Comparison of ENCODE assay signal across 20 cellular contexts in genomic region chr11:21811572-21811971, GRCh38.
DNase-seq lines count a peak whose midpoint lies in the region; ATAC-seq and TF ChIP-seq lines count a peak whose summit lies in the region.
"Had no signal": no experiment of that assay in that cellular context is flagged by ENCODE, and none has a peak within 500 bp of the region (broad histone marks: within the 10 kb centered on the region; RNA-seq: fewer than 3 reads in every experiment).

No MANE protein-coding gene starts in this region.

- H3K4me3 ChIP-seq in H7 (ENCODE audit: insufficient read depth, low read depth, low read length), result no peak overlapping the region
- H3K4me3 ChIP-seq: cardiac muscle cell, MG63, ovary, stomach had no signal

- peak; percentile 64 for DNase-seq in H7
- peak; percentile 37 for DNase-seq in SK-N-DZ (ENCODE audit: low spot score)
- peak; percentile 65 for DNase-seq in islet precursor cell
- no peak for DNase-seq in NOMO-1 (lab: John Stamatoyannopoulos, UW; ENCODE audit: unreplicated experiment in 2 of 2)
- no peak for DNase-seq in OCI-M2 (lab: John Stamatoyannopoulos, UW; ENCODE audit: unreplicated experiment)
- DNase-seq in natural killer cell treated with Interleukin-12 subunit alpha and Interleukin-12 subunit beta and Interleukin-15 and Interleukin-18, amount 100 ng/mL, for 72 hours (ENCODE audit: low spot score), result no peak
- DNase-seq: activated CD4-positive, alpha-beta T cell treated with anti-CD3 and anti-CD28 coated beads for 1 hour; activated CD8-positive, alpha-beta memory T cell treated with anti-CD3 and anti-CD28 coated beads, Interleukin-2, amount 10 ng/mL, durations not matched to agents 7 days and 5 days; AML-193; MG63; NCI-H1694; NCI-H226; ovary; PC-3; stimulated activated CD4-positive, alpha-beta T cell treated with anti-CD3 and anti-CD28 coated beads, Interleukin-1b, Interleukin-23, amount 100 ng/mL, for 48 hours; stomach had no signal

- peak; percentile 16 for TF ChIP-seq CTCF in C4-2B (conservative IDR thresholded peaks at IDR 0.05)

- H3K27ac ChIP-seq in C4-2B, result no peak overlapping the region
- H3K27ac ChIP-seq: cardiac muscle cell, ovary, stomach had no signal

- H3K9me3 Mint-ChIP-seq in natural killer cell treated with Interleukin-12 subunit alpha and Interleukin-12 subunit beta and Interleukin-15 and Interleukin-18, amount 100 ng/mL, for 72 hours, result peaks cover 5% of the 10 kb centered on the region

- H3K4me3 Mint-ChIP-seq in natural killer cell treated with Interleukin-12 subunit alpha and Interleukin-12 subunit beta and Interleukin-15 and Interleukin-18, amount 100 ng/mL, for 72 hours, result no peak overlapping the region
- H3K4me3 Mint-ChIP-seq: activated CD8-positive, alpha-beta memory T cell treated with anti-CD3 and anti-CD28 coated beads, Interleukin-2, amount 10 ng/mL, durations not matched to agents 7 days and 5 days; T-helper 2 cell treated with Interferon-gamma antibody and Interleukin-4, amounts not matched to agents 5 μg/mL and 100 μg/mL, for 36 hours had no signal

- ATAC-seq in natural killer cell treated with Interleukin-12 subunit alpha and Interleukin-12 subunit beta and Interleukin-15 and Interleukin-18, amount 100 ng/mL, for 72 hours, result no peak
- ATAC-seq: activated CD8-positive, alpha-beta memory T cell treated with anti-CD3 and anti-CD28 coated beads, Interleukin-2, amount 10 ng/mL, durations not matched to agents 7 days and 5 days; esophagus mucosa; PC-3 had no signal

- H3K4me1 Mint-ChIP-seq in natural killer cell treated with Interleukin-12 subunit alpha and Interleukin-12 subunit beta and Interleukin-15 and Interleukin-18, amount 100 ng/mL, for 72 hours (ENCODE audit: low read depth in 2 of 2), result no peaks in the 10 kb centered on the region
- H3K4me1 Mint-ChIP-seq: activated CD8-positive, alpha-beta memory T cell treated with anti-CD3 and anti-CD28 coated beads, Interleukin-2, amount 10 ng/mL, durations not matched to agents 7 days and 5 days had no signal

- no peaks in the 10 kb centered on the region for H3K27me3 ChIP-seq in H7 (ENCODE audit: control insufficient read depth, insufficient read depth, low read length)
- H3K27me3 ChIP-seq: cardiac muscle cell, MG63, ovary, stomach had no signal

- no peaks in the 10 kb centered on the region for H3K36me3 ChIP-seq in H7 (replicated peaks; ENCODE audit: control insufficient read depth, insufficient read depth, low read length)
- H3K36me3 ChIP-seq: cardiac muscle cell, MG63, ovary, stomach had no signal

- H3K27ac Mint-ChIP-seq in natural killer cell treated with Interleukin-12 subunit alpha and Interleukin-12 subunit beta and Interleukin-15 and Interleukin-18, amount 100 ng/mL, for 72 hours, result no peak overlapping the region
- H3K27ac Mint-ChIP-seq: activated CD8-positive, alpha-beta memory T cell treated with anti-CD3 and anti-CD28 coated beads, Interleukin-2, amount 10 ng/mL, durations not matched to agents 7 days and 5 days; T-helper 2 cell treated with Interferon-gamma antibody and Interleukin-4, amounts not matched to agents 5 μg/mL and 100 μg/mL, for 36 hours had no signal

- no peaks in the 10 kb centered on the region for H3K27me3 Mint-ChIP-seq in natural killer cell treated with Interleukin-12 subunit alpha and Interleukin-12 subunit beta and Interleukin-15 and Interleukin-18, amount 100 ng/mL, for 72 hours
- H3K27me3 Mint-ChIP-seq: activated CD8-positive, alpha-beta memory T cell treated with anti-CD3 and anti-CD28 coated beads, Interleukin-2, amount 10 ng/mL, durations not matched to agents 7 days and 5 days had no signal

- no peaks in the 10 kb centered on the region for H3K36me3 Mint-ChIP-seq in natural killer cell treated with Interleukin-12 subunit alpha and Interleukin-12 subunit beta and Interleukin-15 and Interleukin-18, amount 100 ng/mL, for 72 hours
- H3K36me3 Mint-ChIP-seq: activated CD8-positive, alpha-beta memory T cell treated with anti-CD3 and anti-CD28 coated beads, Interleukin-2, amount 10 ng/mL, durations not matched to agents 7 days and 5 days had no signal

Comparison
In these comparisons a context has a peak if more than half of its experiments do, and no peak if none do; other contexts are left out.
1. DNase-seq: peak in H7 (single experiment), SK-N-DZ (single experiment) and islet precursor cell (single experiment); none in NOMO-1 (0 of 2), OCI-M2 (single experiment) and natural killer cell treated with Interleukin-12 subunit alpha and Interleukin-12 subunit beta and Interleukin-15 and Interleukin-18, amount 100 ng/mL, for 72 hours (single experiment).